24 cellular contexts compared by ENCODE assay signal in the genomic region with DNA sequence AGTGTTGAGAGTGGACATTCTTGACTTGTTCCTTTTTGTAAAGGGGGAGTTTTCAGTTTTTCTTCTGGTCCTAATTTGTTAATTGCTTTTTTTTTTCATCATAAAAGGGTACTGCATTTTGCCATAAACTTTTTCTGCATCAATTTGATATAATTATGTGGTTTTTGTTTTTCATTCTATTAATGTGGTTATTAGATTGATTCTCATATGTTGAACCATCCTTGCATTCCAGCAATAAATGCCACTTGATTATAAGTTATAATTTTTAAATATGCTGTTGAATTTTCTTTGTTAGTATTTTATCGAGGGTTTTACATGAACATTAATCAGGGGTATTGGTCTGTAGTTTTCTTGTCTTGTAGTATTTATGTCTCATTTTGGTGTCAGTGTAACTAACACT.
"Had no signal": no experiment of that assay in that cellular context is flagged by ENCODE, and none has a peak within 500 bp of the region (broad histone marks: within the 10 kb centered on the region; RNA-seq: fewer than 3 reads in every experiment).

No MANE protein-coding gene starts in this region.

- H3K4me3 Mint-ChIP-seq: naive thymus-derived CD8-positive, alpha-beta T cell; nephron progenitor cell; stimulated activated effector memory CD8-positive, alpha-beta T cell treated with anti-CD3 and anti-CD28 coated beads, Interleukin-12 subunit alpha, Interleukin-12 subunit beta, amount 100 ng/mL, for 72 hours had no signal

- H3K36me3 Mint-ChIP-seq: stimulated activated effector memory CD8-positive, alpha-beta T cell treated with anti-CD3 and anti-CD28 coated beads, Interleukin-12 subunit alpha, Interleukin-12 subunit beta, amount 100 ng/mL, for 72 hours had no signal

- H3K9me3 ChIP-seq: ovary, thyroid gland had no signal

- H3K4me3 ChIP-seq: gastrocnemius medialis, heart left ventricle, hepatocyte, left ventricle myocardium inferior, lower lobe of right lung, ovary, psoas muscle, sigmoid colon, stomach, thyroid gland, vagina had no signal

- H3K36me3 ChIP-seq: gastrocnemius medialis, heart left ventricle, left ventricle myocardium inferior, lower lobe of right lung, ovary, sigmoid colon, stomach, thyroid gland, vagina had no signal

- H3K27me3 ChIP-seq: gastrocnemius medialis, heart left ventricle, hepatocyte, ovary, sigmoid colon, thyroid gland, vagina had no signal

- H3K27ac Mint-ChIP-seq: naive thymus-derived CD8-positive, alpha-beta T cell; nephron progenitor cell; stimulated activated effector memory CD8-positive, alpha-beta T cell treated with anti-CD3 and anti-CD28 coated beads, Interleukin-12 subunit alpha, Interleukin-12 subunit beta, amount 100 ng/mL, for 72 hours had no signal

- H3K4me1 ChIP-seq: gastrocnemius medialis, heart left ventricle, left ventricle myocardium inferior, lower lobe of right lung, psoas muscle, stomach, thyroid gland, vagina had no signal

- H3K4me1 Mint-ChIP-seq: naive thymus-derived CD8-positive, alpha-beta T cell; nephron progenitor cell; stimulated activated effector memory CD8-positive, alpha-beta T cell treated with anti-CD3 and anti-CD28 coated beads, Interleukin-12 subunit alpha, Interleukin-12 subunit beta, amount 100 ng/mL, for 72 hours had no signal

- H3K27ac ChIP-seq: gastrocnemius medialis, heart left ventricle, hepatocyte, left ventricle myocardium inferior, lower lobe of right lung, ovary, psoas muscle, sigmoid colon, stomach, thyroid gland, vagina had no signal

- DNase-seq: cortex of kidney; foreskin fibroblast; gastrocnemius medialis; heart left ventricle; left cardiac atrium; left ventricle myocardium inferior; lower lobe of right lung; naive thymus-derived CD8-positive, alpha-beta T cell; nephron progenitor cell; occipital lobe; ovary; posterior cingulate gyrus; psoas muscle; right cardiac atrium; sigmoid colon; stimulated activated CD4-positive, alpha-beta T cell treated with anti-CD3 and anti-CD28 coated beads, Interleukin-2, amount 100 ng/mL, for 24 hours; stimulated activated CD4-positive, alpha-beta T cell treated with anti-CD3 and anti-CD28 coated beads, Interleukin-4, amount 100 ng/mL, for 24 hours; stimulated activated naive CD4-positive, alpha-beta T cell treated with Interleukin-2 at 50 U/mL for 16 hours; stomach; thyroid gland; trophoblast cell had no signal
